ENCODE assay signal across 16 cellular contexts in the genomic region with DNA sequence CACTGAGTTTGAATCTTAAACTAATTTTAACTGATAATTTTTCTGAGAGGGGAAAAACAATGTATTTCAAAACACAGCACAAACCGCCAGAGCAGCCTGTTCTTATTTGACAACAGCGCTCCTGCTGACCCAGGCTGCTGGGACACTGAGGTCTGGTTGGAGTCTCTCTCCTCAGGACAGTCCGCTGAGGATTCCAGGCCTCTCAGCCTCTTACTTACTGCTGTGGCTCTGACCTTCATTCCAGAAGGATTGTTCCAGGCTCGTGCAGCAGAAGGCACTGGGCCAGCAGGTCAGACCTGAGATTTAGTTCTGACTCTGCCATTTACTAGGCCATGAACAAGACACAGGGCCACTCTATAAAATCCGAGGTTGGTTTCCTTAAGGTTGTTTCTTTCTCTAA.
"Had no signal": no experiment of that assay in that cellular context is flagged by ENCODE, and none has a peak within 500 bp of the region (broad histone marks: within the 10 kb centered on the region; RNA-seq: fewer than 3 reads in every experiment).

No MANE protein-coding gene starts in this region.

- ATAC-seq: activated T-cell treated with anti-CD3 and anti-CD28 coated beads, Interleukin-2, amount 50 U/mL, for 72 hours; left colon; naive thymus-derived CD4-positive, alpha-beta T cell; stimulated activated naive CD8-positive, alpha-beta T cell treated with anti-CD3 and anti-CD28 coated beads, Interleukin-15, amount 100 ng/mL, for 72 hours had no signal

- H3K36me3 ChIP-seq: neutrophil, upper lobe of left lung had no signal

- H3K27me3 ChIP-seq: neutrophil, testis, upper lobe of left lung had no signal

- H3K4me1 ChIP-seq: parathyroid adenoma, testis, upper lobe of left lung had no signal

- DNase-seq: activated CD4-positive, alpha-beta T cell treated with anti-CD3 and anti-CD28 coated beads, Interleukin-2, amount 10 ng/mL, durations not matched to agents 7 days and 5 days; activated CD8-positive, alpha-beta memory T cell treated with anti-CD3 and anti-CD28 coated beads, Interleukin-2, amount 50 U/mL, for 48 hours; activated gamma-delta T cell; activated T-cell treated with anti-CD3 and anti-CD28 coated beads, Interleukin-2, amount 50 U/mL, for 72 hours; cortex of kidney; effector CD8-positive, alpha-beta T cell; foreskin fibroblast; left colon; naive thymus-derived CD4-positive, alpha-beta T cell; stimulated activated naive CD8-positive, alpha-beta T cell treated with anti-CD3 and anti-CD28 coated beads, Interleukin-15, amount 100 ng/mL, for 72 hours; SW 1271; testis; upper lobe of left lung had no signal

- H3K79me2 ChIP-seq: parathyroid adenoma had no signal

- H3K9me3 ChIP-seq: neutrophil, testis, upper lobe of left lung had no signal

- H3K4me3 ChIP-seq: skin epidermis, testis, upper lobe of left lung had no signal

- H3K27ac ChIP-seq: neutrophil, parathyroid adenoma, skin epidermis, testis, upper lobe of left lung had no signal

- H3K9ac ChIP-seq: parathyroid adenoma had no signal
